Comparison of ENCODE assay signal across 8 cellular contexts in the genomic region with DNA sequence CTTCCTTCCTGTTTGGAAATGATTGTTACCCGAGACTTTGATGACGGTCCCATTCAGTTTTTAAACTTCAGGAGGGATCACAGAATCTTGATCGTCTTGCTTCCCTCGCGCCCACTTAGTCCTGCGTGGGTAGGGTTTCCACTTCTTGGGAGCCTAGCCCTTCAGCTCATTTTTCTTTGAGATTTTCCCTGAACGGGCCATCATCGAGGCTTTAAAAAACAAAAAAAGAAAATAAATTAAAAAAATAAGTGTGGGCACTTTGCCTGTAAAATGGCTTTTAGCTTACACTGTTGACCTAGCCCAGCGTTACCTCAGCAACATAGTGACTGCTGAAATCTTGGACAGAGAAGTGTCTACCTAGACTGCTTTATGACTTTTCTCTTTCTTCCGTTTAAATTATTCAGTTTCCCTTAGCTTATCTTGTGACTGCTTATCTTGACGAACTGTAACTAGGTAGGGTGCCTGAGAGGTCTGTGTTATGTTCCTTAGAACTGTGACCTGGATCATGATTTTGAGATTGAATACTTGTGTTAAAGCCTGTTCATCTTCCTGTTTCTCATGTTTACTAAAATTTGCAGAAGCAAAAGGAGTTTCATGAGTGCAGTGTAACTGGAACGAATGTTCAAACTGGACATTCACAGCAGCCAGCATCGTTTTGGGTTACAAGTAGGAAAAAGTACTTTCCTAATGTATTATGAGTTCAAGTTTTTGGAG. TPM values are rescaled to one million over a fixed set of nuclear protein-coding genes. Genes with fewer than 3 reads are reported as not detected.
A peak's percentile ranks its signal among the peaks of the same experiment; 100 is the strongest.
DNase-seq lines count a peak whose midpoint lies in the region; ATAC-seq, FAIRE-seq and TF ChIP-seq lines count a peak whose summit lies in the region.

No MANE protein-coding gene starts in this region.

- no peaks in the 10 kb centered on the region for H3K36me3 ChIP-seq in ACC112 (ENCODE audit: insufficient read depth, low read length)
- H3K36me3 ChIP-seq in keratinocyte (ENCODE audit: control insufficient read depth in 2 of 2, extremely low read depth in 1 of 2, insufficient read depth in 2 of 2, low read length in 2 of 2) = no peaks in the 10 kb centered on the region

- H3K27ac ChIP-seq in ACC112 (ENCODE audit: low read depth, low read length) (peak overlapping the region; percentile 71), keratinocyte (ENCODE audit: control insufficient read depth, insufficient read depth, low read length) (peak overlapping the region; percentile 79)

- H3K4me3 ChIP-seq in ACC112 (ENCODE audit: low read depth, low read length) (peak overlapping the region; percentile 98), keratinocyte (ENCODE audit: control insufficient read depth in 2 of 3, extremely low read depth in 1 of 3, insufficient read depth in 2 of 3, low read depth in 1 of 3, low read length in 3 of 3) (peak overlapping the region; percentile 72 to 99 (median 83))

- H2AFZ ChIP-seq in ACC112 (ENCODE audit: low read length, unreplicated experiment) (peak overlapping the region; percentile 96), keratinocyte (ENCODE audit: control insufficient read depth, low read length) (peak overlapping the region; percentile 76)

- H3K4me3 Mint-ChIP-seq in brain = peak overlapping the region; percentile 87 to 96 (median 93)
- peak overlapping the region; percentile 86 to 95 for H3K4me3 Mint-ChIP-seq in stimulated activated naive CD8-positive, alpha-beta T cell treated with anti-CD3 and anti-CD28 coated beads, Interleukin-15, amount 100 ng/mL, for 72 hours

- peak; percentile 66 for DNase-seq in NAMALWA (ENCODE audit: low spot score)
- DNase-seq in keratinocyte (ENCODE audit: low read depth, low spot score) = no peak
- DNase-seq in stimulated activated naive CD8-positive, alpha-beta T cell treated with anti-CD3 and anti-CD28 coated beads, Interleukin-15, amount 100 ng/mL, for 72 hours = no peak

- no peaks in the 10 kb centered on the region for H3K9me3 ChIP-seq in keratinocyte (ENCODE audit: control insufficient read depth, low read depth, low read length)

- no peaks in the 10 kb centered on the region for H3K9me1 ChIP-seq in keratinocyte (ENCODE audit: control insufficient read depth, extremely low read depth, insufficient read depth, low read length)

- H3K9ac ChIP-seq in keratinocyte (ENCODE audit: control insufficient read depth, extremely low read depth, insufficient read depth, low read length) = peak overlapping the region; percentile 89

- H3K79me2 ChIP-seq in ACC112 (ENCODE audit: control insufficient read depth, insufficient read depth, low read length, unreplicated experiment) (peaks cover 9% of the 10 kb centered on the region), keratinocyte (ENCODE audit: control insufficient read depth, insufficient read depth, low read length) (peaks cover 50% of the 10 kb centered on the region)

- H3K4me1 ChIP-seq in ACC112 (ENCODE audit: control insufficient read depth, insufficient read depth, low read length, unreplicated experiment) = peaks cover 9% of the 10 kb centered on the region
- H3K4me1 ChIP-seq in keratinocyte (ENCODE audit: control insufficient read depth, extremely low read depth, insufficient read depth, low read length) = peaks cover 15% of the 10 kb centered on the region

- TF ChIP-seq CTCF in brain (conservative IDR thresholded peaks at IDR 0.05) (no peak), keratinocyte (optimal IDR thresholded peaks at IDR 0.05 in 1 of 3, IDR thresholded peaks at IDR 0.05 in 1 of 3, conservative IDR thresholded peaks at IDR 0.05 in 1 of 3; ENCODE audit: extremely low read depth in 1 of 3, insufficient read depth in 2 of 3, low read length in 3 of 3) (no peak)

- H3K27me3 Mint-ChIP-seq in brain = peaks cover 7% of the 10 kb centered on the region
- no peaks in the 10 kb centered on the region for H3K27me3 Mint-ChIP-seq in stimulated activated naive CD8-positive, alpha-beta T cell treated with anti-CD3 and anti-CD28 coated beads, Interleukin-15, amount 100 ng/mL, for 72 hours

- H3K4me1 Mint-ChIP-seq in brain = peaks cover 10% of the 10 kb centered on the region
- peaks cover 52% of the 10 kb centered on the region for H3K4me1 Mint-ChIP-seq in stimulated activated naive CD8-positive, alpha-beta T cell treated with anti-CD3 and anti-CD28 coated beads, Interleukin-15, amount 100 ng/mL, for 72 hours

- H3K27me3 ChIP-seq in ACC112 (ENCODE audit: insufficient read depth, low read length) (no peaks in the 10 kb centered on the region), keratinocyte (ENCODE audit: control insufficient read depth, extremely low read depth, insufficient read depth, low read length) (no peaks in the 10 kb centered on the region)

- no peak for FAIRE-seq in keratinocyte (lab: Jason Lieb, UNC)

- dilution Hi-C loops in keratinocyte (cut with MboI; ENCODE audit: extremely low pct_ligation_motif_present, low sequenced_read_pairs) = no loop called here

- no peaks in the 10 kb centered on the region for H4K20me1 ChIP-seq in keratinocyte (ENCODE audit: control insufficient read depth, extremely low read depth, insufficient read depth, low read length)

- H3K27ac Mint-ChIP-seq in brain = peak overlapping the region; percentile 43 to 96 (median 86)
- H3K27ac Mint-ChIP-seq in stimulated activated naive CD8-positive, alpha-beta T cell treated with anti-CD3 and anti-CD28 coated beads, Interleukin-15, amount 100 ng/mL, for 72 hours = peak overlapping the region; percentile 97

- H3K36me3 Mint-ChIP-seq in brain = no peaks in the 10 kb centered on the region

- H3K9me3 Mint-ChIP-seq in brain = no peaks in the 10 kb centered on the region
- no peaks in the 10 kb centered on the region for H3K9me3 Mint-ChIP-seq in stimulated activated naive CD8-positive, alpha-beta T cell treated with anti-CD3 and anti-CD28 coated beads, Interleukin-15, amount 100 ng/mL, for 72 hours

- peak overlapping the region; percentile 99 for H3K4me2 ChIP-seq in keratinocyte (ENCODE audit: control insufficient read depth, extremely low read depth, insufficient read depth, low read depth, low read length)

- peak; percentile 24 for ATAC-seq in GM19035 (IDR thresholded peaks at IDR 0.05; ENCODE audit: unreplicated experiment)
- ATAC-seq in stimulated activated naive CD8-positive, alpha-beta T cell treated with anti-CD3 and anti-CD28 coated beads, Interleukin-15, amount 100 ng/mL, for 72 hours = peak; percentile 24
- no peak for ATAC-seq in GM21528 (IDR thresholded peaks at IDR 0.05; ENCODE audit: low FRiP score, unreplicated experiment)
- no peak for ATAC-seq in HG03469 (IDR thresholded peaks at IDR 0.05; ENCODE audit: unreplicated experiment)

RNA-seq across cellular contexts. Expression of gene WWP2, which starts 0.9 kb away (rescaled TPM):
- polyA plus RNA-seq in brain (ENCODE audit: insufficient read depth, low read depth, low replicate concordance) = 42.5 TPM
- polyA plus RNA-seq in keratinocyte = 3.1 to 14.8 TPM (median 6.9 TPM) in 3 replicates
- polyA plus RNA-seq in keratinocyte (2011; ENCODE audit: low read depth) = 24.1 TPM
- 7.5 and 7.7 TPM in 2 replicates for polyA plus RNA-seq in keratinocyte (2011; cell fraction: cytosol; rRNA removed)
- polyA plus RNA-seq in keratinocyte (2011; cell fraction: nucleus; rRNA removed) = 17.6 and 17.9 TPM in 2 replicates
- polyA plus RNA-seq in keratinocyte (2012; ENCODE audit: low replicate concordance) = 11.8 and 21.7 TPM in 2 replicates
- polyA minus RNA-seq in keratinocyte = 11.0 to 45.9 TPM (median 12.3 TPM) in 3 replicates
- polyA minus RNA-seq in keratinocyte (2011; cell fraction: cytosol; rRNA and poly(A)+ RNA removed) = 11.1 TPM
- polyA minus RNA-seq in keratinocyte (2011; cell fraction: nucleus; rRNA and poly(A)+ RNA removed) = 12.2 and 21.2 TPM in 2 replicates

RNA-seq across cellular contexts. Expression of gene NOB1, which starts 8.3 kb away (rescaled TPM):
- polyA plus RNA-seq in brain (ENCODE audit: insufficient read depth, low read depth, low replicate concordance) (41.4 TPM), keratinocyte (63.0 to 87.4 TPM (median 65.5 TPM) in 3 replicates)
- polyA plus RNA-seq in keratinocyte (2011; ENCODE audit: low read depth) = 55.4 TPM
- 57.7 and 75.2 TPM in 2 replicates for polyA plus RNA-seq in keratinocyte (2011; cell fraction: cytosol; rRNA removed)
- polyA plus RNA-seq in keratinocyte (2011; cell fraction: nucleus; rRNA removed) = 51.9 and 53.3 TPM in 2 replicates
- 55.1 and 72.7 TPM in 2 replicates for polyA plus RNA-seq in keratinocyte (2012; ENCODE audit: low replicate concordance)
- 58.0 to 71.4 TPM (median 68.2 TPM) in 3 replicates for polyA minus RNA-seq in keratinocyte
- polyA minus RNA-seq in keratinocyte (2011; cell fraction: cytosol; rRNA and poly(A)+ RNA removed) = 84.6 TPM
- polyA minus RNA-seq in keratinocyte (2011; cell fraction: nucleus; rRNA and poly(A)+ RNA removed) = 24.4 and 30.9 TPM in 2 replicates

RNA-seq across cellular contexts. Expression of gene NQO1, which starts 36.6 kb away (rescaled TPM):
- polyA plus RNA-seq in brain (ENCODE audit: insufficient read depth, low read depth, low replicate concordance) (76.1 TPM), keratinocyte (92.6 to 166 TPM (median 149 TPM) in 3 replicates)
- 26.9 TPM for polyA plus RNA-seq in keratinocyte (2011; ENCODE audit: low read depth)
- polyA plus RNA-seq in keratinocyte (2011; cell fraction: cytosol; rRNA removed) = 104 and 154 TPM in 2 replicates
- polyA plus RNA-seq in keratinocyte (2011; cell fraction: nucleus; rRNA removed) = 58.9 and 72.4 TPM in 2 replicates
- polyA plus RNA-seq in keratinocyte (2012; ENCODE audit: low replicate concordance) = 30.4 and 143 TPM in 2 replicates
- polyA minus RNA-seq in keratinocyte = 63.0 to 77.3 TPM (median 66.5 TPM) in 3 replicates
- polyA minus RNA-seq in keratinocyte (2011; cell fraction: cytosol; rRNA and poly(A)+ RNA removed) = 73.3 TPM
- 20.2 and 26.8 TPM in 2 replicates for polyA minus RNA-seq in keratinocyte (2011; cell fraction: nucleus; rRNA and poly(A)+ RNA removed)

Comparison
In these comparisons a context has a peak if more than half of its experiments do, and no peak if none do; other contexts are left out.
1. ATAC-seq: peak in GM19035 (single experiment) and stimulated activated naive CD8-positive, alpha-beta T cell treated with anti-CD3 and anti-CD28 coated beads, Interleukin-15, amount 100 ng/mL, for 72 hours (single experiment); none in GM21528 (single experiment) and HG03469 (single experiment).